Comparison of ENCODE assay signal across 28 cellular contexts in genomic region chr6:306641-307061, GRCh38. TPM values are rescaled to one million over a fixed set of nuclear protein-coding genes. Genes with fewer than 3 reads are reported as not detected.
DNase-seq lines count a peak whose midpoint lies in the region; ATAC-seq and TF ChIP-seq lines count a peak whose summit lies in the region.
"Had no signal": no experiment of that assay in that cellular context is flagged by ENCODE, and none has a peak within 500 bp of the region (broad histone marks: within the 10 kb centered on the region; RNA-seq: fewer than 3 reads in every experiment).

No MANE protein-coding gene starts in this region.

- CTCF ChIA-PET in CD4-positive, alpha-beta memory T cell (lab: Charles Lee; ENCODE audit: partially characterized antibody) = no interaction called here

- no peak overlapping the region for H2AFZ ChIP-seq in OCI-LY3 (ENCODE audit: low read depth, low read length)
- H2AFZ ChIP-seq: parathyroid adenoma had no signal

- POLR2A ChIA-PET in CD4-positive, alpha-beta memory T cell (lab: Charles Lee; ENCODE audit: partially characterized antibody) = no interaction called here

- H3K4me2 ChIP-seq in BLaER1 (peak overlapping the region; percentile 80), OCI-LY3 (ENCODE audit: low read length) (peak overlapping the region; percentile 69)

- no peaks in the 10 kb centered on the region for H3K9me3 Mint-ChIP-seq in natural killer cell treated with Interleukin-12 subunit alpha and Interleukin-12 subunit beta and Interleukin-15 and Interleukin-18, amount 100 ng/mL, for 72 hours
- H3K9me3 Mint-ChIP-seq in CD4-positive, alpha-beta memory T cell = peaks cover 0 to 3% (median 0%) of the 10 kb centered on the region in 8 donors
- H3K9me3 Mint-ChIP-seq: activated naive CD8-positive, alpha-beta T cell treated with anti-CD3 and anti-CD28 coated beads, Interleukin-2, amount 10 ng/mL, durations not matched to agents 7 days and 5 days; central memory CD8-positive, alpha-beta T cell; neural crest cell; T-helper 2 cell treated with Interferon-gamma antibody and Interleukin-4, amounts not matched to agents 5 μg/mL and 100 μg/mL, for 36 hours had no signal

- H3K79me2 ChIP-seq in OCI-LY3 (ENCODE audit: low read length) = peaks cover 84% of the 10 kb centered on the region

- DNase-seq in cardiac septum (ENCODE audit: low spot score) (peak; percentile 76), NCI-H526 (lab: John Stamatoyannopoulos, UW) (no peak), GDM1 (lab: John Stamatoyannopoulos, UW) (no peak)
- peak; percentile 32 for DNase-seq in natural killer cell treated with Interleukin-12 subunit alpha and Interleukin-12 subunit beta and Interleukin-15 and Interleukin-18, amount 100 ng/mL, for 72 hours (ENCODE audit: low spot score)
- no peak for DNase-seq in CD4-positive, alpha-beta memory T cell
- DNase-seq: 8988T; activated CD4-positive, alpha-beta T cell treated with anti-CD3 and anti-CD28 coated beads for 36 hours; activated CD8-positive, alpha-beta T cell treated with anti-CD3 and anti-CD28 coated beads, Interleukin-2, amount 10 ng/mL, durations not matched to agents 7 days and 5 days; activated effector memory CD4-positive, alpha-beta T cell treated with anti-CD3 and anti-CD28 coated beads, Interleukin-2, amount 50 U/mL, for 16 hours; activated naive CD8-positive, alpha-beta T cell treated with anti-CD3 and anti-CD28 coated beads, Interleukin-2, amount 10 ng/mL, durations not matched to agents 7 days and 5 days; dermis blood vessel endothelial cell; Karpas-422; NCI-H1436 treated with DMSO at 0.1 percent for 48 hours; NCI-H2107; NCI-H82; OCI-M1; SHP77 treated with DMSO at 0.1 percent for 48 hours; stimulated activated naive CD4-positive, alpha-beta T cell had no signal

- H3K4me3 Mint-ChIP-seq in natural killer cell treated with Interleukin-12 subunit alpha and Interleukin-12 subunit beta and Interleukin-15 and Interleukin-18, amount 100 ng/mL, for 72 hours = no peak overlapping the region
- no peak overlapping the region for H3K4me3 Mint-ChIP-seq in CD4-positive, alpha-beta memory T cell
- H3K4me3 Mint-ChIP-seq: activated CD4-positive, alpha-beta T cell treated with anti-CD3 and anti-CD28 coated beads for 36 hours; activated CD8-positive, alpha-beta T cell treated with anti-CD3 and anti-CD28 coated beads, Interleukin-2, amount 10 ng/mL, durations not matched to agents 7 days and 5 days; activated naive CD8-positive, alpha-beta T cell treated with anti-CD3 and anti-CD28 coated beads, Interleukin-2, amount 10 ng/mL, durations not matched to agents 7 days and 5 days; CD4-positive, CD25-positive, alpha-beta regulatory T cell; central memory CD8-positive, alpha-beta T cell; neural crest cell; T-helper 2 cell treated with Interferon-gamma antibody and Interleukin-4, amounts not matched to agents 5 μg/mL and 100 μg/mL, for 36 hours had no signal

- H3K27me3 ChIP-seq in BLaER1 (no peaks in the 10 kb centered on the region), OCI-LY3 (ENCODE audit: low read depth, low read length) (no peaks in the 10 kb centered on the region)
- no peaks in the 10 kb centered on the region for H3K27me3 ChIP-seq in CD4-positive, alpha-beta memory T cell (ENCODE audit: insufficient read depth, low read length)
- H3K27me3 ChIP-seq: right lobe of liver had no signal

- H3K9ac ChIP-seq in BLaER1 = 0 out of 2 replicates have a peak overlapping the region, but pooled peaks have one; percentile 1
- H3K9ac ChIP-seq in OCI-LY3 (ENCODE audit: low read length) = no peak overlapping the region
- H3K9ac ChIP-seq: parathyroid adenoma had no signal

- H3K9me3 ChIP-seq in BLaER1 (peaks cover 8% of the 10 kb centered on the region), OCI-LY3 (ENCODE audit: insufficient read depth, low read length) (no peaks in the 10 kb centered on the region)
- peaks cover 0 to 5% of the 10 kb centered on the region in 2 donors for H3K9me3 ChIP-seq in CD4-positive, alpha-beta memory T cell (ENCODE audit: control insufficient read depth in 1 of 2, low read length in 2 of 2)
- H3K9me3 ChIP-seq: right lobe of liver, thoracic aorta had no signal

- H3K27ac ChIP-seq in BLaER1 (peak overlapping the region; percentile 74), OCI-LY3 (ENCODE audit: low read length) (no peak overlapping the region)
- H3K27ac ChIP-seq in CD4-positive, alpha-beta memory T cell (ENCODE audit: low read depth, low read length) = no peak overlapping the region
- H3K27ac ChIP-seq: parathyroid adenoma, right lobe of liver, thoracic aorta had no signal

- H3K27ac Mint-ChIP-seq in natural killer cell treated with Interleukin-12 subunit alpha and Interleukin-12 subunit beta and Interleukin-15 and Interleukin-18, amount 100 ng/mL, for 72 hours = no peak overlapping the region
- H3K27ac Mint-ChIP-seq in CD4-positive, alpha-beta memory T cell = no peak overlapping the region
- H3K27ac Mint-ChIP-seq: activated CD4-positive, alpha-beta T cell treated with anti-CD3 and anti-CD28 coated beads for 36 hours; activated CD8-positive, alpha-beta T cell treated with anti-CD3 and anti-CD28 coated beads, Interleukin-2, amount 10 ng/mL, durations not matched to agents 7 days and 5 days; activated naive CD8-positive, alpha-beta T cell treated with anti-CD3 and anti-CD28 coated beads, Interleukin-2, amount 10 ng/mL, durations not matched to agents 7 days and 5 days; CD4-positive, CD25-positive, alpha-beta regulatory T cell; T-helper 2 cell treated with Interferon-gamma antibody and Interleukin-4, amounts not matched to agents 5 μg/mL and 100 μg/mL, for 36 hours had no signal

- no peak for TF ChIP-seq CTCF in OCI-LY3 (IDR thresholded peaks at IDR 0.05; ENCODE audit: low read depth, low read length)

- H3K27me3 Mint-ChIP-seq in natural killer cell treated with Interleukin-12 subunit alpha and Interleukin-12 subunit beta and Interleukin-15 and Interleukin-18, amount 100 ng/mL, for 72 hours = no peaks in the 10 kb centered on the region
- no peaks in the 10 kb centered on the region for H3K27me3 Mint-ChIP-seq in CD4-positive, alpha-beta memory T cell
- H3K27me3 Mint-ChIP-seq: activated CD4-positive, alpha-beta T cell treated with anti-CD3 and anti-CD28 coated beads for 36 hours; activated naive CD8-positive, alpha-beta T cell treated with anti-CD3 and anti-CD28 coated beads, Interleukin-2, amount 10 ng/mL, durations not matched to agents 7 days and 5 days; CD4-positive, CD25-positive, alpha-beta regulatory T cell; central memory CD8-positive, alpha-beta T cell had no signal

- no peak overlapping the region for H3K4me3 ChIP-seq in BLaER1
- H3K4me3 ChIP-seq in OCI-LY3 (ENCODE audit: low read length) = no peak overlapping the region
- H3K4me3 ChIP-seq in CD4-positive, alpha-beta memory T cell (ENCODE audit: low read length in 2 of 2) = no peak overlapping the region
- H3K4me3 ChIP-seq: right lobe of liver, thoracic aorta had no signal

- H3K36me3 ChIP-seq in BLaER1 (peaks cover 28% of the 10 kb centered on the region), OCI-LY3 (replicated peaks; ENCODE audit: low read depth, low read length) (peaks cover 68% of the 10 kb centered on the region)
- no peaks in the 10 kb centered on the region for H3K36me3 ChIP-seq in CD4-positive, alpha-beta memory T cell (ENCODE audit: insufficient read depth, low read length)
- H3K36me3 ChIP-seq: right lobe of liver, thoracic aorta had no signal

- intact Hi-C loops in cardiac septum (cut with DNase I) = no loop called here
- intact Hi-C loops in CD4-positive, alpha-beta memory T cell (cut with micrococcal nuclease) = no loop called here

- H4K20me1 ChIP-seq in BLaER1 (no peaks in the 10 kb centered on the region), OCI-LY3 (ENCODE audit: insufficient read depth, low read length) (peaks cover 90% of the 10 kb centered on the region)

- no peak for ATAC-seq in natural killer cell treated with Interleukin-12 subunit alpha and Interleukin-12 subunit beta and Interleukin-15 and Interleukin-18, amount 100 ng/mL, for 72 hours
- ATAC-seq in GM19324 (IDR thresholded peaks at IDR 0.05; ENCODE audit: low FRiP score, unreplicated experiment) = no peak
- ATAC-seq: activated CD4-positive, alpha-beta T cell treated with anti-CD3 and anti-CD28 coated beads for 36 hours; activated CD8-positive, alpha-beta T cell treated with anti-CD3 and anti-CD28 coated beads, Interleukin-2, amount 10 ng/mL, durations not matched to agents 7 days and 5 days had no signal

- no peaks in the 10 kb centered on the region for H3K36me3 Mint-ChIP-seq in natural killer cell treated with Interleukin-12 subunit alpha and Interleukin-12 subunit beta and Interleukin-15 and Interleukin-18, amount 100 ng/mL, for 72 hours
- H3K36me3 Mint-ChIP-seq in CD4-positive, alpha-beta memory T cell = peaks cover 20 to 21% of the 10 kb centered on the region in 2 donors

- peaks cover 9% of the 10 kb centered on the region in 2 donors for H3K4me1 Mint-ChIP-seq in natural killer cell treated with Interleukin-12 subunit alpha and Interleukin-12 subunit beta and Interleukin-15 and Interleukin-18, amount 100 ng/mL, for 72 hours (ENCODE audit: low read depth in 2 of 2)
- H3K4me1 Mint-ChIP-seq in CD4-positive, alpha-beta memory T cell = peaks cover under 1 to 8% (median 3%) of the 10 kb centered on the region in 4 donors
- H3K4me1 Mint-ChIP-seq: central memory CD8-positive, alpha-beta T cell had no signal

- H3K4me1 ChIP-seq in BLaER1 (peaks cover 84% of the 10 kb centered on the region), OCI-LY3 (ENCODE audit: low read length) (peaks cover 43% of the 10 kb centered on the region)
- no peaks in the 10 kb centered on the region for H3K4me1 ChIP-seq in CD4-positive, alpha-beta memory T cell (ENCODE audit: insufficient read depth, low read length)
- H3K4me1 ChIP-seq: parathyroid adenoma had no signal

RNA-seq across cellular contexts. Expression of gene DUSP22, which starts 14.4 kb away (rescaled TPM):
- 49.2 TPM for total RNA-seq in cardiac septum
- 10 to 100 TPM; 45.2 to 45.3 TPM for total RNA-seq in natural killer cell treated with Interleukin-12 subunit alpha and Interleukin-12 subunit beta and Interleukin-15 and Interleukin-18, amount 100 ng/mL, for 72 hours
- 10 to 100 TPM; 43.4 to 49.4 TPM for total RNA-seq in CD4-positive, alpha-beta memory T cell
- polyA plus RNA-seq in CD4-positive, alpha-beta memory T cell = 10 to 100 TPM; 32.8 to 34.4 TPM

Comparison
In these comparisons a context has a peak if more than half of its experiments do, and no peak if none do; other contexts are left out.
1. DNase-seq: peak in cardiac septum (single experiment) and natural killer cell treated with Interleukin-12 subunit alpha and Interleukin-12 subunit beta and Interleukin-15 and Interleukin-18, amount 100 ng/mL, for 72 hours (single experiment); none in NCI-H526 (0 of 2), CD4-positive, alpha-beta memory T cell (0 of 5) and GDM1 (single experiment).